In the genomic region with DNA sequence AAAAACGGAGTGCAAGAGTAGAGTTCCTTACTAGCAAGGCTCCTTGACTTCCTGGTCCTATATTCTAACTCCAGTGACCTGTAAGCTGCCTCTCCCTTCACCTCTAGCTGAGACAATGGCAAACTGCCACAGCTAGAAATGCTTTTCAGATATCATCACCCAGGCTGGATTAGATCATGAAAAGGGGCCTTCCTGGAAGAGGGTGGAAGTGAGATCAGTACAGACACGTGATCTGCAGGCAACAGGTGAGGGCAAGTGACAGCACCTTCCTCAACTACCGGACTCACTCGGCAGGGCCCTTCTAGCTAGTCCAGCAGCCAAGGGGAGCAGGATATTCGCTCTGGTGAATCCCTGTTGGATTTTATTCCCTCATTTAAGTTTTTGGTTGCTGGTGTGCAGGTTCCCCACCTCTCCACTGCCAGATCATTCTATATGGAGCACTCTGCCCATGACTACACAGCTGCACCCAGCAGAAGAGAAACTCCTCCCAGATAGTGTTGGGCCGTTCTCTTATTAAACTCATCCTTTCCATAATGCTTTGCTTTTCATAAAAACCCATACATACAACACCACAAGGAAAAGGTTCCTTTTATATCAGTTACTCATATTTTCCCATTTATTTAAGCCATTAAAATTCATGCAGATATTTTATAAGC, we compare ENCODE assay signal across 10 cellular contexts. TPM values are rescaled to one million over a fixed set of nuclear protein-coding genes. Genes with fewer than 3 reads are reported as not detected.
A peak's percentile ranks its signal among the peaks of the same experiment; 100 is the strongest.
DNase-seq lines count a peak whose midpoint lies in the region; ATAC-seq and TF ChIP-seq lines count a peak whose summit lies in the region.
"Had no signal": no experiment of that assay in that cellular context is flagged by ENCODE, and none has a peak within 500 bp of the region (broad histone marks: within the 10 kb centered on the region; RNA-seq: fewer than 3 reads in every experiment).

No MANE protein-coding gene starts in this region.

- no peaks in the 10 kb centered on the region for H3K27me3 ChIP-seq in upper lobe of right lung

- H3K36me3 ChIP-seq in upper lobe of right lung = no peaks in the 10 kb centered on the region

- TF ChIP-seq CTCF in upper lobe of right lung (IDR thresholded peaks at IDR 0.05) = no peak

- H3K36me3 Mint-ChIP-seq in activated CD8-positive, alpha-beta memory T cell treated with anti-CD3 and anti-CD28 coated beads, Interleukin-2, amount 10 ng/mL, durations not matched to agents 7 days and 5 days = peaks cover 9% of the 10 kb centered on the region

- intact Hi-C loops in upper lobe of right lung (cut with DNase I) = no loop called here

- no peak overlapping the region for H3K4me3 Mint-ChIP-seq in activated CD8-positive, alpha-beta memory T cell treated with anti-CD3 and anti-CD28 coated beads, Interleukin-2, amount 10 ng/mL, durations not matched to agents 7 days and 5 days
- H3K4me3 Mint-ChIP-seq: CD4-positive, alpha-beta T cell had no signal

- H3K27me3 Mint-ChIP-seq in activated CD8-positive, alpha-beta memory T cell treated with anti-CD3 and anti-CD28 coated beads, Interleukin-2, amount 10 ng/mL, durations not matched to agents 7 days and 5 days = no peaks in the 10 kb centered on the region
- H3K27me3 Mint-ChIP-seq: CD4-positive, alpha-beta T cell had no signal

- no peak overlapping the region for H3K4me3 ChIP-seq in upper lobe of right lung
- H3K4me3 ChIP-seq: HAP-1 had no signal

- no peaks in the 10 kb centered on the region for H3K9me3 ChIP-seq in upper lobe of right lung
- H3K9me3 ChIP-seq: HAP-1 had no signal

- CTCF ChIA-PET in activated CD8-positive, alpha-beta memory T cell treated with anti-CD3 and anti-CD28 coated beads, Interleukin-2, amount 10 ng/mL, durations not matched to agents 7 days and 5 days (lab: Charles Lee) = interaction anchor here (0.9 to 4.7 kb wide), 5 partner anchors 11 to 222 kb away, joined by 3 to 19 read pairs (median 5); no protein-coding TSS in a partner anchor

- H3K4me1 Mint-ChIP-seq in activated CD8-positive, alpha-beta memory T cell treated with anti-CD3 and anti-CD28 coated beads, Interleukin-2, amount 10 ng/mL, durations not matched to agents 7 days and 5 days = peaks cover 50% of the 10 kb centered on the region

- no peak for DNase-seq in activated CD8-positive, alpha-beta memory T cell treated with anti-CD3 and anti-CD28 coated beads, Interleukin-2, amount 10 ng/mL, durations not matched to agents 7 days and 5 days
- DNase-seq in activated CD8-positive, alpha-beta memory T cell treated with anti-CD3 and anti-CD28 coated beads, Interleukin-2, amount 50 U/mL, for 4 hours = no peak
- peak; percentile 86 for DNase-seq in amniotic epithelial cell (ENCODE audit: low read depth)
- DNase-seq in left lobe of liver (ENCODE audit: low spot score) = no peak
- no peak for DNase-seq in upper lobe of right lung
- no peak for DNase-seq in NCI-H82 (lab: John Stamatoyannopoulos, UW)
- DNase-seq: CD4-positive, alpha-beta T cell had no signal

- no peaks in the 10 kb centered on the region for H3K4me1 ChIP-seq in upper lobe of right lung
- H3K4me1 ChIP-seq: HAP-1 had no signal

- H3K27ac Mint-ChIP-seq in activated CD8-positive, alpha-beta memory T cell treated with anti-CD3 and anti-CD28 coated beads, Interleukin-2, amount 10 ng/mL, durations not matched to agents 7 days and 5 days = peak overlapping the region; percentile 54
- H3K27ac Mint-ChIP-seq: CD4-positive, alpha-beta T cell had no signal

- ATAC-seq in activated CD8-positive, alpha-beta memory T cell treated with anti-CD3 and anti-CD28 coated beads, Interleukin-2, amount 10 ng/mL, durations not matched to agents 7 days and 5 days = no peak
- ATAC-seq in left lobe of liver (peak; percentile 74), upper lobe of right lung (peak; percentile 86), HG02610 (IDR thresholded peaks at IDR 0.05; ENCODE audit: unreplicated experiment) (no peak), GM18868 (IDR thresholded peaks at IDR 0.05; ENCODE audit: unreplicated experiment) (no peak)

- H3K27ac ChIP-seq in upper lobe of right lung = no peak overlapping the region

- no peaks in the 10 kb centered on the region for H3K9me3 Mint-ChIP-seq in activated CD8-positive, alpha-beta memory T cell treated with anti-CD3 and anti-CD28 coated beads, Interleukin-2, amount 10 ng/mL, durations not matched to agents 7 days and 5 days (ENCODE audit: low read depth)
- H3K9me3 Mint-ChIP-seq: CD4-positive, alpha-beta T cell had no signal

RNA-seq across cellular contexts. Expression of gene FAM83C, which starts 26.4 kb away (rescaled TPM):
- total RNA-seq in activated CD8-positive, alpha-beta memory T cell treated with anti-CD3 and anti-CD28 coated beads, Interleukin-2, amount 10 ng/mL, durations not matched to agents 7 days and 5 days = not detected
- not detected for total RNA-seq in left lobe of liver
- total RNA-seq in upper lobe of right lung = not detected
- total RNA-seq: CD4-positive, alpha-beta T cell had no signal

RNA-seq across cellular contexts. Expression of gene EIF6, which starts 34.1 kb away (rescaled TPM):
- 100 to 1,000 TPM in 1 of 2 experiments, 10 to 100 TPM in 1; 98.6 to 121 TPM for total RNA-seq in activated CD8-positive, alpha-beta memory T cell treated with anti-CD3 and anti-CD28 coated beads, Interleukin-2, amount 10 ng/mL, durations not matched to agents 7 days and 5 days
- 80.2 TPM for total RNA-seq in left lobe of liver
- 78.8 TPM for total RNA-seq in upper lobe of right lung

RNA-seq across cellular contexts. Expression of gene MMP24OS, which starts 40.7 kb away (rescaled TPM):
- total RNA-seq in activated CD8-positive, alpha-beta memory T cell treated with anti-CD3 and anti-CD28 coated beads, Interleukin-2, amount 10 ng/mL, durations not matched to agents 7 days and 5 days = 10 to 100 TPM; 28.4 to 44.3 TPM
- 27.3 TPM for total RNA-seq in left lobe of liver
- 85.2 TPM for total RNA-seq in upper lobe of right lung

Comparison
In these comparisons a context has a peak if more than half of its experiments do, and no peak if none do; other contexts are left out.
1. ATAC-seq: peak in left lobe of liver (single experiment) and upper lobe of right lung (single experiment); none in activated CD8-positive, alpha-beta memory T cell treated with anti-CD3 and anti-CD28 coated beads, Interleukin-2, amount 10 ng/mL, durations not matched to agents 7 days and 5 days (single experiment), HG02610 (single experiment) and GM18868 (single experiment).